ENCODE assay signal across 17 cellular contexts in the genomic region with DNA sequence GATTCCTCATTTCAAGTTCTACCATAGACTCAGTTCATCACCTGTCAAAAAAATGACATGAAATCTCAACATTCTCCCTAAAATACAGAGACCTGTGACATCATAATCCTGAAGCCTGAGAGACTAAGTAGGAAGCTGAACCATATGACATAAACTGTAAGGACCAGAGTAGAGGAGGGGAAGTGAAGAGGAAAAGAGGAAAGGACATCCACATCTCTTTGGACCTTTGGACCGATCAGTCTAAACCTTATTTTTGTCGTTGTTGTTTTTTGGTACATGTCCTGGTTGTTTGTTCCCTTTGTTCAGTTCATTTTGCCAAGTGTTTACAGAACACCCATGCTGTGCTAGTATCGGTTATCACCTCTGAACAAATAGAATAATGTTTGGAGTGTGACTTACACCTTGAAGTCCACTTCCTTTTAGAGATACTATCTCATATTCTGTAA. TPM values are rescaled to one million over a fixed set of nuclear protein-coding genes. Genes with fewer than 3 reads are reported as not detected.
DNase-seq lines count a peak whose midpoint lies in the region; TF ChIP-seq lines count a peak whose summit lies in the region.
"Had no signal": no experiment of that assay in that cellular context is flagged by ENCODE, and none has a peak within 500 bp of the region (broad histone marks: within the 10 kb centered on the region; RNA-seq: fewer than 3 reads in every experiment).

No MANE protein-coding gene starts in this region.

- peak overlapping the region; percentile 99 for H3K27ac ChIP-seq in ACC112 (ENCODE audit: low read depth, low read length)

- H3K27me3 ChIP-seq in ACC112 (ENCODE audit: insufficient read depth, low read length), result no peaks in the 10 kb centered on the region
- H3K27me3 ChIP-seq: spleen had no signal

- no peaks in the 10 kb centered on the region for H3K9me3 Mint-ChIP-seq in chondrocyte (ENCODE audit: low read depth)
- no peaks in the 10 kb centered on the region for H3K9me3 Mint-ChIP-seq in nephron
- H3K9me3 Mint-ChIP-seq in activated naive CD4-positive, alpha-beta T cell treated with anti-CD3 and anti-CD28 coated beads, Interleukin-2, amount 10 ng/mL, durations not matched to agents 7 days and 5 days, result peaks cover 7% of the 10 kb centered on the region
- H3K9me3 Mint-ChIP-seq: HFFc6 had no signal

- peaks cover 92% of the 10 kb centered on the region for H3K4me1 Mint-ChIP-seq in chondrocyte (ENCODE audit: low read depth)
- H3K4me1 Mint-ChIP-seq in nephron, result peaks cover 54% of the 10 kb centered on the region
- H3K4me1 Mint-ChIP-seq in activated naive CD4-positive, alpha-beta T cell treated with anti-CD3 and anti-CD28 coated beads, Interleukin-2, amount 10 ng/mL, durations not matched to agents 7 days and 5 days, result no peaks in the 10 kb centered on the region
- H3K4me1 Mint-ChIP-seq: activated CD4-positive, alpha-beta T cell treated with anti-CD3 and anti-CD28 coated beads, Interleukin-2, amount 10 ng/mL, durations not matched to agents 7 days and 5 days; central memory CD8-positive, alpha-beta T cell; stimulated activated memory B cell treated with anti-CD40 and anti-IgM and Interleukin-4, amounts not matched to agents 10 μg/mL and 1 μg/mL and 100 μg/mL, for 72 hours had no signal

- peaks cover 16% of the 10 kb centered on the region for H3K36me3 Mint-ChIP-seq in chondrocyte (ENCODE audit: low read depth)
- H3K36me3 Mint-ChIP-seq in nephron (ENCODE audit: low read depth), result peaks cover 7% of the 10 kb centered on the region
- H3K36me3 Mint-ChIP-seq in activated naive CD4-positive, alpha-beta T cell treated with anti-CD3 and anti-CD28 coated beads, Interleukin-2, amount 10 ng/mL, durations not matched to agents 7 days and 5 days, result no peaks in the 10 kb centered on the region
- H3K36me3 Mint-ChIP-seq: activated naive CD4-positive, alpha-beta T cell treated with anti-CD3 and anti-CD28 coated beads, Interleukin-2, amount 50 U/mL, for 72 hours; stimulated activated memory B cell treated with anti-CD40 and anti-IgM and Interleukin-4, amounts not matched to agents 10 μg/mL and 1 μg/mL and 100 μg/mL, for 72 hours had no signal

- no peak overlapping the region for H2AFZ ChIP-seq in ACC112 (ENCODE audit: low read length, unreplicated experiment)

- H3K4me1 ChIP-seq in ACC112 (ENCODE audit: control insufficient read depth, insufficient read depth, low read length, unreplicated experiment), result peaks cover 86% of the 10 kb centered on the region
- H3K4me1 ChIP-seq: Caco-2 had no signal

- no peak for TF ChIP-seq CTCF in chondrocyte (IDR thresholded peaks at IDR 0.05)
- TF ChIP-seq CTCF in nephron (IDR thresholded peaks at IDR 0.05; ENCODE audit: unreplicated experiment in 3 of 3), result no peak

- H3K4me3 Mint-ChIP-seq in chondrocyte (ENCODE audit: unreplicated experiment) (no peak overlapping the region), nephron (no peak overlapping the region)
- H3K4me3 Mint-ChIP-seq in activated naive CD4-positive, alpha-beta T cell treated with anti-CD3 and anti-CD28 coated beads, Interleukin-2, amount 10 ng/mL, durations not matched to agents 7 days and 5 days, result no peak overlapping the region
- H3K4me3 Mint-ChIP-seq: activated CD4-positive, alpha-beta T cell treated with anti-CD3 and anti-CD28 coated beads, Interleukin-2, amount 10 ng/mL, durations not matched to agents 7 days and 5 days; central memory CD8-positive, alpha-beta T cell; HFFc6; stimulated activated memory B cell treated with anti-CD40 and anti-IgM and Interleukin-4, amounts not matched to agents 10 μg/mL and 1 μg/mL and 100 μg/mL, for 72 hours had no signal

- H3K27me3 Mint-ChIP-seq in chondrocyte (ENCODE audit: low read depth), result no peaks in the 10 kb centered on the region
- H3K27me3 Mint-ChIP-seq in nephron (ENCODE audit: low read depth), result no peaks in the 10 kb centered on the region
- no peaks in the 10 kb centered on the region for H3K27me3 Mint-ChIP-seq in activated naive CD4-positive, alpha-beta T cell treated with anti-CD3 and anti-CD28 coated beads, Interleukin-2, amount 10 ng/mL, durations not matched to agents 7 days and 5 days
- H3K27me3 Mint-ChIP-seq: activated CD4-positive, alpha-beta T cell treated with anti-CD3 and anti-CD28 coated beads, Interleukin-2, amount 10 ng/mL, durations not matched to agents 7 days and 5 days; central memory CD8-positive, alpha-beta T cell; stimulated activated memory B cell treated with anti-CD40 and anti-IgM and Interleukin-4, amounts not matched to agents 10 μg/mL and 1 μg/mL and 100 μg/mL, for 72 hours had no signal

- H3K79me2 ChIP-seq in ACC112 (ENCODE audit: control insufficient read depth, insufficient read depth, low read length, unreplicated experiment), result peaks cover 47% of the 10 kb centered on the region

- CTCF ChIA-PET in activated naive CD4-positive, alpha-beta T cell treated with anti-CD3 and anti-CD28 coated beads, Interleukin-2, amount 10 ng/mL, durations not matched to agents 7 days and 5 days (lab: Charles Lee), result no interaction called here

- H3K4me3 ChIP-seq in ACC112 (ENCODE audit: low read depth, low read length), result no peak overlapping the region
- H3K4me3 ChIP-seq: spleen had no signal

- H3K27ac Mint-ChIP-seq in chondrocyte (ENCODE audit: unreplicated experiment), result peak overlapping the region; percentile 99
- H3K27ac Mint-ChIP-seq in nephron, result peak overlapping the region; percentile 34 to 95 (median 73)
- H3K27ac Mint-ChIP-seq in activated naive CD4-positive, alpha-beta T cell treated with anti-CD3 and anti-CD28 coated beads, Interleukin-2, amount 10 ng/mL, durations not matched to agents 7 days and 5 days, result no peak overlapping the region
- H3K27ac Mint-ChIP-seq: activated CD4-positive, alpha-beta T cell treated with anti-CD3 and anti-CD28 coated beads, Interleukin-2, amount 10 ng/mL, durations not matched to agents 7 days and 5 days; activated naive CD4-positive, alpha-beta T cell treated with anti-CD3 and anti-CD28 coated beads, Interleukin-2, amount 50 U/mL, for 72 hours; HFFc6; stimulated activated memory B cell treated with anti-CD40 and anti-IgM and Interleukin-4, amounts not matched to agents 10 μg/mL and 1 μg/mL and 100 μg/mL, for 72 hours had no signal

- DNase-seq in NCI-H2196 treated with DMSO at 0.1 percent for 48 hours (lab: John Stamatoyannopoulos, UW; ENCODE audit: unreplicated experiment) (peak; percentile 44), chondrocyte (ENCODE audit: low spot score) (no peak), glomerular visceral epithelial cell (ENCODE audit: extremely low spot score) (no peak), NCI-H1436 treated with DMSO at 0.1 percent for 48 hours (lab: John Stamatoyannopoulos, UW) (no peak), DMS 273 (lab: John Stamatoyannopoulos, UW; ENCODE audit: unreplicated experiment) (no peak)
- DNase-seq in activated naive CD4-positive, alpha-beta T cell treated with anti-CD3 and anti-CD28 coated beads, Interleukin-2, amount 10 ng/mL, durations not matched to agents 7 days and 5 days, result no peak
- DNase-seq: activated CD4-positive, alpha-beta T cell treated with anti-CD3 and anti-CD28 coated beads, Interleukin-2, amount 10 ng/mL, durations not matched to agents 7 days and 5 days; Caco-2; HFFc6; MV-4-11; spleen; T1000 had no signal

- peaks cover 1% of the 10 kb centered on the region; the same call in 1 of the 2 replicates for H3K36me3 ChIP-seq in ACC112 (ENCODE audit: insufficient read depth, low read length)
- H3K36me3 ChIP-seq: spleen had no signal

RNA-seq across cellular contexts. Expression of a gene that starts 41.9 kb away (rescaled TPM):
- 57.0 to 67.4 TPM (median 67.1 TPM) in 3 replicates for total RNA-seq in chondrocyte
- total RNA-seq: activated CD4-positive, alpha-beta T cell treated with anti-CD3 and anti-CD28 coated beads, Interleukin-2, amount 10 ng/mL, durations not matched to agents 7 days and 5 days; activated naive CD4-positive, alpha-beta T cell treated with anti-CD3 and anti-CD28 coated beads, Interleukin-2, amount 50 U/mL, for 72 hours; Caco-2 had no signal
